ENCODE assay signal across 17 cellular contexts in the genomic region with DNA sequence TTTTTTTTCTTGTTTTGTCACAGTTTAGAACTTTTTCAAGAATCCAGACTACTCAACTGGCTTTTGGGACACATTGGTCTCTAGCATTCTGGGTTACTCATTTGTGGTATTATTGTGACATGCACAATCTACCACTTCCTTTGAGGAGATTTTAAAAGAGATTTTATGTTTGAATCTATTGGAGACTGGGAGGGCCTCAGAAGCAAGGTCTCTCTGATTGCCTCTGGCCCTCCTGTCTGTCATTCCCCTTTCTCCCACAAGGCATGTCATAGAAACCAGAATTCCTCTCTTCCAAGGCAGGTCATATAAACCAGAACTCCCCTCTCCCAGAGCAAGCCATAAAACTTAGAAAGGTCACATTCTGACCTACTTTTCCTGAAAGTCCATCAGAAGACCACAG.
DNase-seq lines count a peak whose midpoint lies in the region; ATAC-seq and TF ChIP-seq lines count a peak whose summit lies in the region.
"Had no signal": no experiment of that assay in that cellular context is flagged by ENCODE, and none has a peak within 500 bp of the region (broad histone marks: within the 10 kb centered on the region; RNA-seq: fewer than 3 reads in every experiment).

No MANE protein-coding gene starts in this region.

- no peak overlapping the region for H3K27ac Mint-ChIP-seq in activated CD8-positive, alpha-beta memory T cell treated with anti-CD3 and anti-CD28 coated beads, Interleukin-2, amount 10 ng/mL, durations not matched to agents 7 days and 5 days
- H3K27ac Mint-ChIP-seq: activated naive CD4-positive, alpha-beta T cell treated with anti-CD3 and anti-CD28 coated beads, Interleukin-2, amount 10 ng/mL, durations not matched to agents 7 days and 5 days; effector memory CD8-positive, alpha-beta T cell; stimulated activated naive CD8-positive, alpha-beta T cell treated with anti-CD3 and anti-CD28 coated beads, Interleukin-15, amount 100 ng/mL, for 72 hours had no signal

- no peak overlapping the region for H3K4ac ChIP-seq in mesenchymal stem cell (ENCODE audit: low read depth in 1 of 2, low read length in 2 of 2)

- H3K4me3 ChIP-seq in HUES64 (ENCODE audit: low read length) (no peak overlapping the region), astrocyte of the spinal cord (ENCODE audit: low read depth, low read length) (no peak overlapping the region), mesenchymal stem cell (ENCODE audit: insufficient read depth in 1 of 2, low read depth in 1 of 2, low read length in 2 of 2) (no peak overlapping the region)
- H3K4me3 ChIP-seq: gastrocnemius medialis, PC-9 had no signal

- H2AK5ac ChIP-seq in mesenchymal stem cell (ENCODE audit: low read length, severe bottlenecking), result no peak overlapping the region

- H2BK5ac ChIP-seq in mesenchymal stem cell (ENCODE audit: low read depth, low read length, poor library complexity, severe bottlenecking), result no peak overlapping the region

- H2BK120ac ChIP-seq in mesenchymal stem cell (ENCODE audit: low read depth, low read length), result no peak overlapping the region

- H4K91ac ChIP-seq in mesenchymal stem cell (ENCODE audit: low read length), result no peak overlapping the region

- no peaks in the 10 kb centered on the region for H3K27me3 Mint-ChIP-seq in activated CD8-positive, alpha-beta memory T cell treated with anti-CD3 and anti-CD28 coated beads, Interleukin-2, amount 10 ng/mL, durations not matched to agents 7 days and 5 days
- H3K27me3 Mint-ChIP-seq: activated naive CD4-positive, alpha-beta T cell treated with anti-CD3 and anti-CD28 coated beads, Interleukin-2, amount 10 ng/mL, durations not matched to agents 7 days and 5 days; effector memory CD8-positive, alpha-beta T cell; stimulated activated naive CD8-positive, alpha-beta T cell treated with anti-CD3 and anti-CD28 coated beads, Interleukin-15, amount 100 ng/mL, for 72 hours had no signal

- H3K36me3 ChIP-seq in HUES64 (ENCODE audit: insufficient read depth, low read length) (no peaks in the 10 kb centered on the region), mesenchymal stem cell (ENCODE audit: control insufficient read depth in 1 of 2, insufficient read depth in 2 of 2, low read depth in 1 of 2, low read length in 2 of 2) (no peaks in the 10 kb centered on the region)
- H3K36me3 ChIP-seq: BE2C, gastrocnemius medialis had no signal

- H3K27ac ChIP-seq in HUES64 (ENCODE audit: low read depth, low read length), result peak overlapping the region; percentile 72
- no peak overlapping the region for H3K27ac ChIP-seq in mesenchymal stem cell (ENCODE audit: low read length, poor library complexity, severe bottlenecking)
- H3K27ac ChIP-seq in foreskin keratinocyte, result no peak overlapping the region
- H3K27ac ChIP-seq: gastrocnemius medialis, PC-9 had no signal

- no peaks in the 10 kb centered on the region for H3K4me1 Mint-ChIP-seq in activated CD8-positive, alpha-beta memory T cell treated with anti-CD3 and anti-CD28 coated beads, Interleukin-2, amount 10 ng/mL, durations not matched to agents 7 days and 5 days
- H3K4me1 Mint-ChIP-seq: activated naive CD4-positive, alpha-beta T cell treated with anti-CD3 and anti-CD28 coated beads, Interleukin-2, amount 10 ng/mL, durations not matched to agents 7 days and 5 days; stimulated activated naive CD8-positive, alpha-beta T cell treated with anti-CD3 and anti-CD28 coated beads, Interleukin-15, amount 100 ng/mL, for 72 hours had no signal

- no peak overlapping the region for H3K14ac ChIP-seq in mesenchymal stem cell (ENCODE audit: low read length in 2 of 2)

- H3K9ac ChIP-seq in HUES64 (ENCODE audit: low read depth, low read length) (no peak overlapping the region; the same call in 1 of the 2 replicates), mesenchymal stem cell (ENCODE audit: low read length) (no peak overlapping the region)

- peaks cover 63% of the 10 kb centered on the region for H3K4me1 ChIP-seq in HUES64 (ENCODE audit: insufficient read depth, low read length)
- no peaks in the 10 kb centered on the region for H3K4me1 ChIP-seq in mesenchymal stem cell (ENCODE audit: control insufficient read depth, insufficient read depth, low read depth, low read length)
- H3K4me1 ChIP-seq in foreskin keratinocyte, result no peaks in the 10 kb centered on the region
- H3K4me1 ChIP-seq: BE2C had no signal

- H3K36me3 Mint-ChIP-seq in activated CD8-positive, alpha-beta memory T cell treated with anti-CD3 and anti-CD28 coated beads, Interleukin-2, amount 10 ng/mL, durations not matched to agents 7 days and 5 days, result no peaks in the 10 kb centered on the region
- H3K36me3 Mint-ChIP-seq: activated naive CD4-positive, alpha-beta T cell treated with anti-CD3 and anti-CD28 coated beads, Interleukin-2, amount 10 ng/mL, durations not matched to agents 7 days and 5 days had no signal

- no peaks in the 10 kb centered on the region for H3K79me1 ChIP-seq in mesenchymal stem cell (replicated peaks; ENCODE audit: low read length, poor library complexity, severe bottlenecking)

- TF ChIP-seq CTCF in astrocyte of the spinal cord (IDR thresholded peaks at IDR 0.05; ENCODE audit: low read depth, low read length) (no peak), foreskin keratinocyte (conservative IDR thresholded peaks at IDR 0.05) (no peak)

- H3K27me3 ChIP-seq in HUES64 (ENCODE audit: insufficient read depth, low read length), result no peaks in the 10 kb centered on the region
- H3K27me3 ChIP-seq in mesenchymal stem cell (ENCODE audit: control insufficient read depth in 1 of 2, insufficient read depth in 1 of 2, low read length in 2 of 2), result no peaks in the 10 kb centered on the region
- no peaks in the 10 kb centered on the region for H3K27me3 ChIP-seq in foreskin keratinocyte
- H3K27me3 ChIP-seq: BE2C, gastrocnemius medialis had no signal

- peak; percentile 45 for DNase-seq in EL
- DNase-seq in astrocyte of the spinal cord (ENCODE audit: low read depth, low spot score), result peak; percentile 18
- DNase-seq in mesenchymal stem cell, result peak; percentile 87
- DNase-seq in NCI-H2171 treated with DMSO at 0.1 percent for 48 hours (lab: John Stamatoyannopoulos, UW), result no peak
- no peak for DNase-seq in stimulated activated CD4-positive, alpha-beta T cell treated with anti-CD3 and anti-CD28 coated beads, Interleukin-4, amount 100 ng/mL, for 1 hour
- DNase-seq in activated CD8-positive, alpha-beta memory T cell treated with anti-CD3 and anti-CD28 coated beads, Interleukin-2, amount 10 ng/mL, durations not matched to agents 7 days and 5 days, result no peak
- DNase-seq in foreskin keratinocyte, result no peak
- DNase-seq: activated naive CD4-positive, alpha-beta T cell treated with anti-CD3 and anti-CD28 coated beads, Interleukin-2, amount 10 ng/mL, durations not matched to agents 7 days and 5 days; BE2C; effector memory CD8-positive, alpha-beta T cell; gastrocnemius medialis; Kasumi-1; NCI-H1930; NCI-H526 treated with DMSO at 0.1 percent for 48 hours; PC-9; stimulated activated naive CD8-positive, alpha-beta T cell treated with anti-CD3 and anti-CD28 coated beads, Interleukin-15, amount 100 ng/mL, for 72 hours had no signal

- H2BK15ac ChIP-seq in mesenchymal stem cell (ENCODE audit: low read depth, poor library complexity, severe bottlenecking), result no peak overlapping the region

- H2AFZ ChIP-seq in mesenchymal stem cell (ENCODE audit: low read depth, low read length), result no peak overlapping the region
- H2AFZ ChIP-seq: PC-9 had no signal

- no peaks in the 10 kb centered on the region for H3K9me3 ChIP-seq in HUES64 (ENCODE audit: insufficient read depth, low read depth, low read length)
- H3K9me3 ChIP-seq in mesenchymal stem cell (ENCODE audit: control insufficient read depth, low read length), result no peaks in the 10 kb centered on the region
- H3K9me3 ChIP-seq: BE2C, gastrocnemius medialis had no signal

- no peaks in the 10 kb centered on the region for H3K9me3 Mint-ChIP-seq in activated CD8-positive, alpha-beta memory T cell treated with anti-CD3 and anti-CD28 coated beads, Interleukin-2, amount 10 ng/mL, durations not matched to agents 7 days and 5 days (ENCODE audit: low read depth)
- H3K9me3 Mint-ChIP-seq: activated naive CD4-positive, alpha-beta T cell treated with anti-CD3 and anti-CD28 coated beads, Interleukin-2, amount 10 ng/mL, durations not matched to agents 7 days and 5 days; stimulated activated naive CD8-positive, alpha-beta T cell treated with anti-CD3 and anti-CD28 coated beads, Interleukin-15, amount 100 ng/mL, for 72 hours had no signal

- ATAC-seq in activated CD8-positive, alpha-beta memory T cell treated with anti-CD3 and anti-CD28 coated beads, Interleukin-2, amount 10 ng/mL, durations not matched to agents 7 days and 5 days, result no peak
- ATAC-seq in foreskin keratinocyte, result no peak
- ATAC-seq: effector memory CD8-positive, alpha-beta T cell; gastrocnemius medialis; stimulated activated naive CD8-positive, alpha-beta T cell treated with anti-CD3 and anti-CD28 coated beads, Interleukin-15, amount 100 ng/mL, for 72 hours had no signal

- H2BK12ac ChIP-seq in mesenchymal stem cell (ENCODE audit: low read length in 2 of 2), result no peak overlapping the region

- H3K23ac ChIP-seq in mesenchymal stem cell (ENCODE audit: low read length in 2 of 2), result no peak overlapping the region

- no peak overlapping the region for H3K4me2 ChIP-seq in mesenchymal stem cell (ENCODE audit: low read length, poor library complexity, severe bottlenecking)
- H3K4me2 ChIP-seq: PC-9 had no signal

- no peak overlapping the region for H3K4me3 Mint-ChIP-seq in activated CD8-positive, alpha-beta memory T cell treated with anti-CD3 and anti-CD28 coated beads, Interleukin-2, amount 10 ng/mL, durations not matched to agents 7 days and 5 days
- H3K4me3 Mint-ChIP-seq: activated naive CD4-positive, alpha-beta T cell treated with anti-CD3 and anti-CD28 coated beads, Interleukin-2, amount 10 ng/mL, durations not matched to agents 7 days and 5 days; effector memory CD8-positive, alpha-beta T cell; stimulated activated naive CD8-positive, alpha-beta T cell treated with anti-CD3 and anti-CD28 coated beads, Interleukin-15, amount 100 ng/mL, for 72 hours had no signal

- no peak overlapping the region for H3K18ac ChIP-seq in mesenchymal stem cell (ENCODE audit: low read depth in 1 of 2, low read length in 2 of 2)

- no peak overlapping the region for H4K8ac ChIP-seq in mesenchymal stem cell (ENCODE audit: low read length)

- in situ Hi-C loops in astrocyte of the spinal cord (cut with HindIII; ENCODE audit: low sequenced_read_pairs), result no loop called here

- CTCF ChIA-PET in activated CD8-positive, alpha-beta memory T cell treated with anti-CD3 and anti-CD28 coated beads, Interleukin-2, amount 10 ng/mL, durations not matched to agents 7 days and 5 days (lab: Charles Lee), result no interaction called here

Comparison
In these comparisons a context has a peak if more than half of its experiments do, and no peak if none do; other contexts are left out.
1. DNase-seq: peak in EL (single experiment), astrocyte of the spinal cord (single experiment) and mesenchymal stem cell (single experiment); none in NCI-H2171 treated with DMSO at 0.1 percent for 48 hours (single experiment), stimulated activated CD4-positive, alpha-beta T cell treated with anti-CD3 and anti-CD28 coated beads, Interleukin-4, amount 100 ng/mL, for 1 hour (single experiment), activated CD8-positive, alpha-beta memory T cell treated with anti-CD3 and anti-CD28 coated beads, Interleukin-2, amount 10 ng/mL, durations not matched to agents 7 days and 5 days (single experiment) and foreskin keratinocyte (0 of 2).